9 cellular contexts compared by ENCODE assay signal in genomic region chr14:101707863-101708620, GRCh38. TPM values are rescaled to one million over a fixed set of nuclear protein-coding genes. Genes with fewer than 3 reads are reported as not detected.
DNase-seq lines count a peak whose midpoint lies in the region; ATAC-seq and TF ChIP-seq lines count a peak whose summit lies in the region.
"Had no signal": no experiment of that assay in that cellular context is flagged by ENCODE, and none has a peak within 500 bp of the region (broad histone marks: within the 10 kb centered on the region; RNA-seq: fewer than 3 reads in every experiment).

No MANE protein-coding gene starts in this region.

- H2BK120ac ChIP-seq in mesendoderm (ENCODE audit: low read depth, low read length), result no peak overlapping the region

- H3K4me3 Mint-ChIP-seq in activated naive CD4-positive, alpha-beta T cell treated with anti-CD3 and anti-CD28 coated beads, Interleukin-2, amount 50 U/mL, for 24 hours, result peak overlapping the region; percentile 59
- H3K4me3 Mint-ChIP-seq in activated CD8-positive, alpha-beta T cell treated with anti-CD3 and anti-CD28 coated beads for 36 hours, result peak overlapping the region; percentile 32

- no peak overlapping the region for H3K4me3 ChIP-seq in mesendoderm (ENCODE audit: low read length)

- no CpG with 5 or more reads among the region's 12 CpGs for WGBS in mesendoderm (ENCODE audit: extremely low coverage, insufficient coverage, low lambda C conversion rate)

- POLR2A ChIA-PET in activated CD8-positive, alpha-beta T cell treated with anti-CD3 and anti-CD28 coated beads for 36 hours (lab: Charles Lee), result interaction anchor here (1.0 to 3.2 kb wide), 7 partner anchors 9 to 254 kb away, joined by 3 to 15 read pairs (median 5); no protein-coding TSS in a partner anchor

- H3K4me1 ChIP-seq in mesendoderm (ENCODE audit: control insufficient read depth, low read depth, low read length), result no peaks in the 10 kb centered on the region

- H3K27ac Mint-ChIP-seq in activated naive CD4-positive, alpha-beta T cell treated with anti-CD3 and anti-CD28 coated beads, Interleukin-2, amount 50 U/mL, for 24 hours, result no peak overlapping the region
- H3K27ac Mint-ChIP-seq in activated CD8-positive, alpha-beta T cell treated with anti-CD3 and anti-CD28 coated beads for 36 hours, result peak overlapping the region; percentile 83

- DNase-seq in activated naive CD4-positive, alpha-beta T cell (lab: John Stamatoyannopoulos, UW), result no peak
- DNase-seq in activated CD8-positive, alpha-beta T cell treated with anti-CD3 and anti-CD28 coated beads for 36 hours, result no peak
- DNase-seq in mesendoderm (no peak), RKO (ENCODE audit: low spot score) (no peak), germinal center (ENCODE audit: low spot score) (no peak), OCI-M2 (lab: John Stamatoyannopoulos, UW; ENCODE audit: unreplicated experiment) (no peak)
- DNase-seq: GOT3 had no signal

- H3K27me3 Mint-ChIP-seq in activated naive CD4-positive, alpha-beta T cell treated with anti-CD3 and anti-CD28 coated beads, Interleukin-2, amount 50 U/mL, for 24 hours, result no peaks in the 10 kb centered on the region
- no peaks in the 10 kb centered on the region for H3K27me3 Mint-ChIP-seq in activated CD8-positive, alpha-beta T cell treated with anti-CD3 and anti-CD28 coated beads for 36 hours

- intact Hi-C loops in activated CD8-positive, alpha-beta T cell treated with anti-CD3 and anti-CD28 coated beads for 36 hours (cut with micrococcal nuclease), result loop anchor here (2.0 kb wide), 2 partner anchors 55 to 239 kb away; no protein-coding TSS in a partner anchor

- H3K9ac ChIP-seq in mesendoderm (ENCODE audit: low read length), result peak overlapping the region; percentile 12

- peaks cover 2% of the 10 kb centered on the region for H3K36me3 Mint-ChIP-seq in activated naive CD4-positive, alpha-beta T cell treated with anti-CD3 and anti-CD28 coated beads, Interleukin-2, amount 50 U/mL, for 24 hours
- peaks cover 3% of the 10 kb centered on the region for H3K36me3 Mint-ChIP-seq in activated CD8-positive, alpha-beta T cell treated with anti-CD3 and anti-CD28 coated beads for 36 hours (ENCODE audit: low read depth)

- peak overlapping the region; percentile 57 for H3K23ac ChIP-seq in mesendoderm (ENCODE audit: low read length)

- H2AK5ac ChIP-seq in mesendoderm (ENCODE audit: low read length), result no peak overlapping the region

- H3K79me1 ChIP-seq in mesendoderm (ENCODE audit: low read length), result no peaks in the 10 kb centered on the region

- no peak overlapping the region for H4K8ac ChIP-seq in mesendoderm (ENCODE audit: low read depth, low read length)

- no peak overlapping the region for H3K4ac ChIP-seq in mesendoderm (ENCODE audit: low read depth, low read length)

- no peak overlapping the region for H2BK15ac ChIP-seq in mesendoderm (replicated peaks; ENCODE audit: low read depth)

- H4K5ac ChIP-seq in mesendoderm (ENCODE audit: low read length), result no peak overlapping the region

- H3K79me2 ChIP-seq in mesendoderm (ENCODE audit: control insufficient read depth, insufficient read depth, low read length), result no peaks in the 10 kb centered on the region

- H3K36me3 ChIP-seq in mesendoderm (ENCODE audit: control insufficient read depth, insufficient read depth, low read length), result no peaks in the 10 kb centered on the region

- H3K4me2 ChIP-seq in mesendoderm (ENCODE audit: low read length), result no peak overlapping the region

- no peak for ATAC-seq in activated CD8-positive, alpha-beta T cell treated with anti-CD3 and anti-CD28 coated beads for 36 hours
- no peak for ATAC-seq in HG03175 (IDR thresholded peaks at IDR 0.05; ENCODE audit: unreplicated experiment)

- H3K18ac ChIP-seq in mesendoderm (ENCODE audit: low read length), result no peak overlapping the region

- H3K9me3 Mint-ChIP-seq in activated naive CD4-positive, alpha-beta T cell treated with anti-CD3 and anti-CD28 coated beads, Interleukin-2, amount 50 U/mL, for 24 hours, result no peaks in the 10 kb centered on the region
- H3K9me3 Mint-ChIP-seq in activated CD8-positive, alpha-beta T cell treated with anti-CD3 and anti-CD28 coated beads for 36 hours, result no peaks in the 10 kb centered on the region

- H3K27ac ChIP-seq in mesendoderm (ENCODE audit: low read depth, low read length), result no peak overlapping the region

- H3K56ac ChIP-seq in mesendoderm (ENCODE audit: low read length), result peak overlapping the region; percentile 75

- no peak for TF ChIP-seq CTCF in activated CD8-positive, alpha-beta T cell treated with anti-CD3 and anti-CD28 coated beads for 36 hours (IDR thresholded peaks at IDR 0.05)

- peaks cover 32% of the 10 kb centered on the region for H3K4me1 Mint-ChIP-seq in activated naive CD4-positive, alpha-beta T cell treated with anti-CD3 and anti-CD28 coated beads, Interleukin-2, amount 50 U/mL, for 24 hours
- peaks cover 32% of the 10 kb centered on the region for H3K4me1 Mint-ChIP-seq in activated CD8-positive, alpha-beta T cell treated with anti-CD3 and anti-CD28 coated beads for 36 hours (ENCODE audit: low read depth)

- H2BK5ac ChIP-seq in mesendoderm (ENCODE audit: low read length), result no peak overlapping the region

- no peaks in the 10 kb centered on the region for H3K27me3 ChIP-seq in mesendoderm (ENCODE audit: insufficient read depth, low read length, poor library complexity)

- CTCF ChIA-PET in activated CD8-positive, alpha-beta T cell treated with anti-CD3 and anti-CD28 coated beads for 36 hours (lab: Charles Lee), result interaction anchor here (1.0 to 3.9 kb wide), 28 partner anchors 9 to 284 kb away, joined by 3 to 55 read pairs (median 5); no protein-coding TSS in a partner anchor

RNA-seq across cellular contexts. Expression of gene PPP2R5C, which starts 53.5 kb away (rescaled TPM):
- 100 to 1,000 TPM; 238 to 242 TPM for total RNA-seq in activated CD8-positive, alpha-beta T cell treated with anti-CD3 and anti-CD28 coated beads for 36 hours
- 159 TPM for polyA plus RNA-seq in mesendoderm (2013, experiment 1 of 2)
- 160 TPM for polyA plus RNA-seq in mesendoderm (2013, experiment 2 of 2)
